Comparison of ENCODE assay signal across 16 cellular contexts in the genomic region with DNA sequence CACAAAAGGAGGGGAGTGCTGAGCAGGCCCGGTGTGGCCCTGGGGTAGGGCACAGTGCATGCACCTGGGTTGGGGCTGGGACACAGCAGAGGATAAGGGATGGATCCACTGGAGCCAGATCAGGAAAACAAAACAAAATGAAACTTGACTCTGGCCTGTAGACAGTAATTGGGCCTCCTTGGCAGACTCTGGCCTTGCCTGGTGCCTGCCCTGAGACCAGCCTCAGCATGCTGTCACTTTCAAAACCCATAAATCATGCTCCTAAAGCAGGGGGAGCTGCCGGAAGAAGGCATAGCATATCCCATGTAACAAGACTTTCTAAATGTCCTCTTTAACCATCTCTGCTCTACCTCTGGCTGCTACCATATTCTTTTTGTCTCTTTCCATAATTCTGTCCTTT.
DNase-seq lines count a peak whose midpoint lies in the region; ATAC-seq and TF ChIP-seq lines count a peak whose summit lies in the region.
"Had no signal": no experiment of that assay in that cellular context is flagged by ENCODE, and none has a peak within 500 bp of the region (broad histone marks: within the 10 kb centered on the region; RNA-seq: fewer than 3 reads in every experiment).

No MANE protein-coding gene starts in this region.

- DNase-seq in NCI-H748 (lab: John Stamatoyannopoulos, UW; ENCODE audit: unreplicated experiment) (peak; percentile 23), NCI-H748 treated with DMSO at 0.1 percent for 48 hours (lab: John Stamatoyannopoulos, UW) (no peak), SK-N-DZ (ENCODE audit: low spot score) (peak; percentile 22), neural crest cell (ENCODE audit: low read depth, low spot score) (no peak), osteocyte (ENCODE audit: extremely low spot score, unreplicated experiment) (no peak)
- DNase-seq in activated effector memory CD4-positive, alpha-beta T cell treated with anti-CD3 and anti-CD28 coated beads, Interleukin-2, amount 50 U/mL, for 16 hours = no peak
- DNase-seq: C1 segment of cervical spinal cord, DMS153, EL, H7, NCI-H1930, NCI-H226, NCI-H774, PC-9, T-cell had no signal

- ATAC-seq in GM19463 (IDR thresholded peaks at IDR 0.05; ENCODE audit: unreplicated experiment) = no peak
- ATAC-seq: T-cell had no signal

- H3K27me3 Mint-ChIP-seq in neural crest cell (ENCODE audit: low read depth) (no peaks in the 10 kb centered on the region), osteocyte (ENCODE audit: unreplicated experiment) (peaks cover 47% of the 10 kb centered on the region)

- peak overlapping the region; percentile 36 for H3K27ac Mint-ChIP-seq in neural crest cell (ENCODE audit: unreplicated experiment)
- no peak overlapping the region for H3K27ac Mint-ChIP-seq in osteocyte (ENCODE audit: unreplicated experiment)
- H3K27ac Mint-ChIP-seq: T-cell had no signal

- H3K4me3 Mint-ChIP-seq in neural crest cell (peak overlapping the region; percentile 5), osteocyte (ENCODE audit: unreplicated experiment) (no peak overlapping the region)
- H3K4me3 Mint-ChIP-seq: T-cell had no signal

- H3K36me3 Mint-ChIP-seq in neural crest cell (ENCODE audit: low read depth) (no peaks in the 10 kb centered on the region), osteocyte (ENCODE audit: unreplicated experiment) (no peaks in the 10 kb centered on the region)
- H3K36me3 Mint-ChIP-seq: T-cell had no signal

- TF ChIP-seq CTCF in neural crest cell (conservative IDR thresholded peaks at IDR 0.05) = no peak
- TF ChIP-seq CTCF in osteocyte (IDR thresholded peaks at IDR 0.05) = no peak

- H3K4me1 Mint-ChIP-seq in neural crest cell (peaks cover 41% of the 10 kb centered on the region), osteocyte (ENCODE audit: unreplicated experiment) (peaks cover 1% of the 10 kb centered on the region)
- H3K4me1 Mint-ChIP-seq: T-cell had no signal

- H3K9me3 Mint-ChIP-seq in neural crest cell = no peaks in the 10 kb centered on the region
- H3K9me3 Mint-ChIP-seq in osteocyte (ENCODE audit: unreplicated experiment) = no peaks in the 10 kb centered on the region
- H3K9me3 Mint-ChIP-seq: T-cell had no signal

Comparison
In these comparisons a context has a peak if more than half of its experiments do, and no peak if none do; other contexts are left out.
1. DNase-seq: peak in NCI-H748 (single experiment) and SK-N-DZ (single experiment); none in NCI-H748 treated with DMSO at 0.1 percent for 48 hours (single experiment), neural crest cell (single experiment), osteocyte (single experiment) and activated effector memory CD4-positive, alpha-beta T cell treated with anti-CD3 and anti-CD28 coated beads, Interleukin-2, amount 50 U/mL, for 16 hours (single experiment).